8 cellular contexts compared by ENCODE assay signal in genomic region chr3:69161587-69162196, GRCh38. TPM values are rescaled to one million over a fixed set of nuclear protein-coding genes. Genes with fewer than 3 reads are reported as not detected.
A peak's percentile ranks its signal among the peaks of the same experiment; 100 is the strongest.
DNase-seq lines count a peak whose midpoint lies in the region; ATAC-seq and TF ChIP-seq lines count a peak whose summit lies in the region.

No MANE protein-coding gene starts in this region.

- no peak for TF ChIP-seq EP300 in stomach (IDR thresholded peaks at IDR 0.05)

- in situ Hi-C loops in SK-MEL-5 (cut with HindIII; ENCODE audit: low pct_unique_long_range_greater_than_20kb, low sequenced_read_pairs) = loop anchor here (25.0 kb wide), 1 partner anchor 501 kb away; no protein-coding TSS in a partner anchor

- peak; percentile 92 for TF ChIP-seq CTCF in 22Rv1 (IDR thresholded peaks at IDR 0.05)
- TF ChIP-seq CTCF in stomach (IDR thresholded peaks at IDR 0.05) = peak in 5 of 7 experiments; percentile 77 to 95 (median 93)

- no peaks in the 10 kb centered on the region for H3K9me3 ChIP-seq in stomach

- WGBS in stomach, 5 donors = 21 to 27% (median 24%) methylated on average over 4 of the region's 4 CpGs

- H3K36me3 ChIP-seq in stomach = no peaks in the 10 kb centered on the region

- peaks cover 0 to 6% (median 4%) of the 10 kb centered on the region in 4 donors for H3K4me1 ChIP-seq in stomach

- H3K4me3 ChIP-seq in stomach = no peak overlapping the region

- ATAC-seq in HG03565 (IDR thresholded peaks at IDR 0.05; ENCODE audit: unreplicated experiment) = peak; percentile 59
- ATAC-seq in left colon = peak; percentile 83

- H3K27ac ChIP-seq in 22Rv1 = no peak overlapping the region
- H3K27ac ChIP-seq in stomach = no peak overlapping the region

- no peak for TF ChIP-seq POLR2A in stomach (IDR thresholded peaks at IDR 0.05)

- no peaks in the 10 kb centered on the region for H3K27me3 ChIP-seq in stomach

- DNase-seq in ELR (ENCODE audit: low read depth) (peak; percentile 62), SK-MEL-5 (ENCODE audit: low read depth, low spot score) (peak; percentile 77), left colon (peak in 1 of 2 donors; percentile 30), stomach (no peak)
- DNase-seq in central memory CD4-positive, alpha-beta T cell = peak; percentile 46
- DNase-seq in NK-92 treated with Interleukin-12 subunit alpha and Interleukin-12 subunit beta, amount 100 ng/mL, for 24 hours (lab: John Stamatoyannopoulos, UW) = no peak

- intact Hi-C loops in left colon (cut with DNase I, micrococcal nuclease) = loop anchor here in 1 of 2 donors (2.0 to 5.0 kb wide), 2 partner anchors 145 to 511 kb away; no protein-coding TSS in a partner anchor
- intact Hi-C loops in stomach (cut with DNase I; ENCODE audit: low total_unique reads) = loop anchor here (5.0 to 10.0 kb wide), 3 partner anchors 146 to 513 kb away; no protein-coding TSS in a partner anchor

RNA-seq across cellular contexts. Expression of gene LMOD3, which starts 39.3 kb away (rescaled TPM):
- 0.16 and 0.19 TPM in 2 replicates for total RNA-seq in SK-MEL-5 (2014; rRNA removed; shearing (Covaris generic))
- 0.06 and 1.3 TPM in 2 replicates for polyA plus RNA-seq in SK-MEL-5 (2015; cell fraction: cytosol; rRNA removed)
- 0.10 and 0.12 TPM in 2 replicates for polyA plus RNA-seq in SK-MEL-5 (2015; cell fraction: nucleus; rRNA removed)
- under 1 TPM in 1 of 2 donors, not detected in 1; 0.17 TPM for total RNA-seq in left colon
- 1 to 10 TPM in 1 of 5 donors, under 1 TPM in 1, not detected in 3; 0.18 to 4.9 TPM for total RNA-seq in stomach
- under 1 TPM in 2 of 3 donors, not detected in 1; 0.18 to 0.31 TPM for polyA plus RNA-seq in stomach

Comparison
In these comparisons a context has a peak if more than half of its experiments do, and no peak if none do; other contexts are left out.
1. DNase-seq: peak in ELR (single experiment), SK-MEL-5 (single experiment) and central memory CD4-positive, alpha-beta T cell (single experiment); none in stomach (single experiment) and NK-92 treated with Interleukin-12 subunit alpha and Interleukin-12 subunit beta, amount 100 ng/mL, for 24 hours (single experiment).